Comparison of ENCODE assay signal across 24 cellular contexts in genomic region chr5:137410234-137411010, GRCh38.
"Had no signal": no experiment of that assay in that cellular context is flagged by ENCODE, and none has a peak within 500 bp of the region (broad histone marks: within the 10 kb centered on the region; RNA-seq: fewer than 3 reads in every experiment).

No MANE protein-coding gene starts in this region.

- H3K27me3 Mint-ChIP-seq: dendritic cell treated with granulocyte-macrophage colony-stimulating factor and Interleukin-4, amounts not matched to agents 40 ng/mL and 50 ng/mL, for 4 days had no signal

- H3K36me3 ChIP-seq: colonic mucosa, esophagus squamous epithelium, gastrocnemius medialis, gastroesophageal sphincter, heart left ventricle, heart right ventricle had no signal

- H3K4me3 Mint-ChIP-seq: dendritic cell treated with granulocyte-macrophage colony-stimulating factor and Interleukin-4, amounts not matched to agents 40 ng/mL and 50 ng/mL, for 4 days; effector memory CD8-positive, alpha-beta T cell; endodermal cell had no signal

- H3K4me3 ChIP-seq: colonic mucosa, coronary artery, dorsolateral prefrontal cortex, esophagus squamous epithelium, gastrocnemius medialis, gastroesophageal sphincter, heart left ventricle, heart right ventricle had no signal

- ATAC-seq: effector memory CD8-positive, alpha-beta T cell; esophagus mucosa; foreskin keratinocyte; gastrocnemius medialis; gastroesophageal sphincter; heart left ventricle; heart right ventricle had no signal

- H3K27ac ChIP-seq: colonic mucosa, coronary artery, epithelial cell of prostate, esophagus squamous epithelium, foreskin keratinocyte, gastrocnemius medialis, gastroesophageal sphincter, heart left ventricle, heart right ventricle had no signal

- H3K4me1 ChIP-seq: colonic mucosa, esophagus squamous epithelium, foreskin keratinocyte, gastrocnemius medialis, gastroesophageal sphincter had no signal

- H3K9me3 ChIP-seq: colonic mucosa, esophagus squamous epithelium, gastrocnemius medialis had no signal

- H3K9me3 Mint-ChIP-seq: effector memory CD8-positive, alpha-beta T cell; endodermal cell had no signal

- H3K27me3 ChIP-seq: colonic mucosa, dorsolateral prefrontal cortex, esophagus squamous epithelium, foreskin keratinocyte, gastrocnemius medialis, gastroesophageal sphincter, heart left ventricle had no signal

- DNase-seq: colonic mucosa; cortex of kidney; dermis blood vessel endothelial cell; dorsolateral prefrontal cortex; effector CD4-positive, alpha-beta T cell; effector CD8-positive, alpha-beta T cell; effector memory CD4-positive, alpha-beta T cell; effector memory CD8-positive, alpha-beta T cell; endodermal cell; erythroblast; esophagus squamous epithelium; foreskin fibroblast; foreskin keratinocyte; foreskin melanocyte; gastrocnemius medialis; glutamatergic neuron; head of caudate nucleus; heart left ventricle; heart right ventricle had no signal
